ENCODE assay signal across 9 cellular contexts in genomic region chr12:128387811-128388422, GRCh38.
A peak's percentile ranks its signal among the peaks of the same experiment; 100 is the strongest.
DNase-seq lines count a peak whose midpoint lies in the region; ATAC-seq and TF ChIP-seq lines count a peak whose summit lies in the region.
"Had no signal": no experiment of that assay in that cellular context is flagged by ENCODE, and none has a peak within 500 bp of the region (broad histone marks: within the 10 kb centered on the region; RNA-seq: fewer than 3 reads in every experiment).

No MANE protein-coding gene starts in this region.

- H3K9me3 ChIP-seq in MG63 = no peaks in the 10 kb centered on the region
- H3K9me3 ChIP-seq in body of pancreas = no peaks in the 10 kb centered on the region
- H3K9me3 ChIP-seq in lung (ENCODE audit: control insufficient read depth in 2 of 2, insufficient read depth in 1 of 2, low read length in 1 of 2) = peaks cover 0 to 1% of the 10 kb centered on the region in 2 donors
- H3K9me3 ChIP-seq: thyroid gland had no signal

- DNase-seq in COLO668 (lab: John Stamatoyannopoulos, UW; ENCODE audit: unreplicated experiment) (peak; percentile 37), MG63 (peak; percentile 37), body of pancreas (peak; percentile 61 to 76 (median 66)), lung (ENCODE audit: low spot score) (peak; percentile 38), H4 (ENCODE audit: low spot score) (no peak)

- TF ChIP-seq CTCF in body of pancreas (IDR thresholded peaks at IDR 0.05) (peak; percentile 60 to 74 (median 63)), lung (IDR thresholded peaks at IDR 0.05; ENCODE audit: control extremely low read depth, extremely low read depth) (no peak)

- H3K4me1 ChIP-seq in body of pancreas (no peaks in the 10 kb centered on the region), lung (ENCODE audit: control insufficient read depth in 2 of 2, insufficient read depth in 2 of 2, low read length in 2 of 2) (no peaks in the 10 kb centered on the region)
- H3K4me1 ChIP-seq: thyroid gland had no signal

- no peaks in the 10 kb centered on the region for H3K27me3 ChIP-seq in MG63
- peaks cover 0 to 6% of the 10 kb centered on the region in 2 donors for H3K27me3 ChIP-seq in body of pancreas
- H3K27me3 ChIP-seq in lung (ENCODE audit: control insufficient read depth, insufficient read depth) = no peaks in the 10 kb centered on the region
- H3K27me3 ChIP-seq: thyroid gland had no signal

- H3K36me3 ChIP-seq in MG63 (no peaks in the 10 kb centered on the region), body of pancreas (replicated peaks in 1 of 2; ENCODE audit: insufficient read depth in 1 of 2, low read depth in 2 of 2) (no peaks in the 10 kb centered on the region), lung (ENCODE audit: control insufficient read depth in 2 of 2, insufficient read depth in 2 of 2, low read length in 2 of 2) (no peaks in the 10 kb centered on the region)
- H3K36me3 ChIP-seq: thyroid gland had no signal

- H3K27ac ChIP-seq in body of pancreas (no peak overlapping the region), lung (ENCODE audit: low read depth in 1 of 2, low read length in 1 of 2) (no peak overlapping the region)
- H3K27ac ChIP-seq: thyroid gland had no signal

- WGBS in body of pancreas, 2 donors = 5 to 17% methylated on average over 14 to 19 of the region's 19 CpGs
- WGBS in lung, 2 donors = 25 to 26% methylated on average over 19 of the region's 19 CpGs

- H3K4me3 ChIP-seq in MG63 (no peak overlapping the region), body of pancreas (no peak overlapping the region), lung (no peak overlapping the region)
- H3K4me3 ChIP-seq: thyroid gland had no signal

- intact Hi-C loops in body of pancreas (cut with DNase I) = loop anchor here (10.0 kb wide), 1 partner anchor 123 kb away; the partner anchor contains the start of gene TMEM132C

- no peak for TF ChIP-seq POLR2A in body of pancreas (IDR thresholded peaks at IDR 0.05)

- ATAC-seq in GM18868 (IDR thresholded peaks at IDR 0.05; ENCODE audit: unreplicated experiment) (peak; percentile 66), body of pancreas (peak; percentile 81), lung (ENCODE audit: insufficient read depth, low FRiP score) (no peak), HG02840 (IDR thresholded peaks at IDR 0.05; ENCODE audit: low FRiP score, unreplicated experiment) (no peak), GM21447 (IDR thresholded peaks at IDR 0.05; ENCODE audit: unreplicated experiment) (no peak)

Comparison
In these comparisons a context has a peak if more than half of its experiments do, and no peak if none do; other contexts are left out.
1. ATAC-seq: peak in GM18868 (single experiment) and body of pancreas (single experiment); none in lung (single experiment), HG02840 (single experiment) and GM21447 (single experiment).